In genomic region chr6:5175195-5175594, GRCh38 we compare ENCODE assay signal across 7 cellular contexts.
DNase-seq lines count a peak whose midpoint lies in the region; ATAC-seq, FAIRE-seq and TF ChIP-seq lines count a peak whose summit lies in the region.

No MANE protein-coding gene starts in this region.

- H3K9me3 Mint-ChIP-seq in HFFc6: no peaks in the 10 kb centered on the region
- no peaks in the 10 kb centered on the region for H3K9me3 Mint-ChIP-seq in natural killer cell treated with Interleukin-12 subunit alpha and Interleukin-12 subunit beta and Interleukin-15 and Interleukin-18, amount 100 ng/mL, for 72 hours

- no peaks in the 10 kb centered on the region for H3K36me3 Mint-ChIP-seq in HFFc6 (ENCODE audit: low read depth)
- no peaks in the 10 kb centered on the region for H3K36me3 Mint-ChIP-seq in natural killer cell treated with Interleukin-12 subunit alpha and Interleukin-12 subunit beta and Interleukin-15 and Interleukin-18, amount 100 ng/mL, for 72 hours

- TF ChIP-seq CTCF in D721Med (IDR thresholded peaks at IDR 0.05; ENCODE audit: insufficient read depth, missing control alignments) (peak; percentile 43), HFFc6 (IDR thresholded peaks at IDR 0.05) (peak; percentile 68), astrocyte of the spinal cord (IDR thresholded peaks at IDR 0.05; ENCODE audit: low read depth, low read length) (peak; percentile 39)

- no peak overlapping the region for H3K4me3 ChIP-seq in astrocyte of the spinal cord (ENCODE audit: low read depth, low read length)

- no peak overlapping the region for H3K27ac Mint-ChIP-seq in HFFc6
- peak overlapping the region; percentile 90 to 98 for H3K27ac Mint-ChIP-seq in natural killer cell treated with Interleukin-12 subunit alpha and Interleukin-12 subunit beta and Interleukin-15 and Interleukin-18, amount 100 ng/mL, for 72 hours

- H3K4me3 Mint-ChIP-seq in HFFc6: no peak overlapping the region
- H3K4me3 Mint-ChIP-seq in natural killer cell treated with Interleukin-12 subunit alpha and Interleukin-12 subunit beta and Interleukin-15 and Interleukin-18, amount 100 ng/mL, for 72 hours: peak overlapping the region; percentile 82

- DNase-seq in D721Med (ENCODE audit: insufficient read length, low spot score) (no peak), HFFc6 (no peak), astrocyte of the spinal cord (ENCODE audit: low read depth, low spot score) (no peak), dedifferentiated amniotic fluid mesenchymal stem cell (ENCODE audit: extremely low spot score) (no peak), kidney tubule cell (ENCODE audit: low spot score) (no peak), NCI-H446 treated with DMSO at 0.1 percent for 48 hours (lab: John Stamatoyannopoulos, UW) (no peak)
- DNase-seq in natural killer cell treated with Interleukin-12 subunit alpha and Interleukin-12 subunit beta and Interleukin-15 and Interleukin-18, amount 100 ng/mL, for 72 hours (ENCODE audit: low spot score): no peak

- in situ Hi-C loops in astrocyte of the spinal cord (cut with HindIII; ENCODE audit: low sequenced_read_pairs): no loop called here

- H3K27me3 Mint-ChIP-seq in HFFc6 (ENCODE audit: insufficient read depth): no peaks in the 10 kb centered on the region
- no peaks in the 10 kb centered on the region for H3K27me3 Mint-ChIP-seq in natural killer cell treated with Interleukin-12 subunit alpha and Interleukin-12 subunit beta and Interleukin-15 and Interleukin-18, amount 100 ng/mL, for 72 hours

- peaks cover 8% of the 10 kb centered on the region; the same call in 1 of the 2 replicates for H3K4me1 Mint-ChIP-seq in HFFc6 (ENCODE audit: low read depth)
- H3K4me1 Mint-ChIP-seq in natural killer cell treated with Interleukin-12 subunit alpha and Interleukin-12 subunit beta and Interleukin-15 and Interleukin-18, amount 100 ng/mL, for 72 hours (ENCODE audit: low read depth in 2 of 2): peaks cover 32 to 33% of the 10 kb centered on the region in 2 donors

- no peak for ATAC-seq in natural killer cell treated with Interleukin-12 subunit alpha and Interleukin-12 subunit beta and Interleukin-15 and Interleukin-18, amount 100 ng/mL, for 72 hours

- no peak for FAIRE-seq in D721Med (lab: Jason Lieb, UNC)
